ENCODE assay signal across 8 cellular contexts in the genomic region with DNA sequence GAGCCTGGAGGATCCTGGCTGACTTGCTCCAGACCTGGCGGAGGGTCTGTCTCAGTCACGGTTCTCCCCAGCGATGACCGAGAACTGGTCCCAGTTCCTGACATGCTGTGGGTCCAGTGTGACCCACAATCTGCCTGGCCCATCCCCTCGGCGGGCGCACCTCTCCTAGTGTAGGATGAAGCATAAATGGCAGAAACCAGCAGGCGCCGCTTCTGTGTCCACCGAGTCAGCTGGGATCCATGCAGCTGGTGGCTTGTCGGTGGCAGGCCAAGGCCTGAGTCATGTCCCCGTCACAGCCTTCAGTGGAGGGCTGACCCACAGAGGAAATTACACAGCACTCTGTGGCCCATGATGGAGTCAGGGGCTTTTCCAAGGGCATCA. TPM values are rescaled to one million over a fixed set of nuclear protein-coding genes. Genes with fewer than 3 reads are reported as not detected.
DNase-seq lines count a peak whose midpoint lies in the region; ATAC-seq and TF ChIP-seq lines count a peak whose summit lies in the region.

No MANE protein-coding gene starts in this region.

- 82 to 91% (median 88%) methylated on average over 8 to 12 of the region's 12 CpGs for WGBS in heart left ventricle, 4 donors
- 62 to 100% (median 73%) methylated on average over 4 to 12 of the region's 12 CpGs; no CpG with 5 or more reads in 1 of the 5 donors for WGBS in spleen, 5 donors

- intact Hi-C loops in activated CD4-positive, alpha-beta memory T cell treated with anti-CD3 and anti-CD28 coated beads for 36 hours (cut with micrococcal nuclease), result no loop called here
- intact Hi-C loops in heart left ventricle (cut with DNase I) (no loop called here), spleen (cut with DNase I; ENCODE audit: low total_unique reads) (no loop called here)

- no peak for TF ChIP-seq CTCF in heart left ventricle (IDR thresholded peaks at IDR 0.05)
- no peak for TF ChIP-seq CTCF in spleen (IDR thresholded peaks at IDR 0.05 in 8 of 11, conservative IDR thresholded peaks at IDR 0.05 in 3 of 11)

- CTCF ChIA-PET in activated CD4-positive, alpha-beta memory T cell treated with anti-CD3 and anti-CD28 coated beads for 36 hours (lab: Charles Lee), result interaction anchor here (0.8 to 1.5 kb wide), 10 partner anchors 9 to 80 kb away, joined by 3 to 9 read pairs (median 3); a partner anchor contains a TSS

- peak in 3 of 4 donors; percentile 31 to 51 (median 41) for ATAC-seq in heart left ventricle

- no peak overlapping the region for H3K4me3 ChIP-seq in heart left ventricle
- H3K4me3 ChIP-seq in spleen, result no peak overlapping the region

- peaks cover 0 to 64% (median 24%) of the 10 kb centered on the region in 12 donors for H3K4me1 ChIP-seq in heart left ventricle
- H3K4me1 ChIP-seq in spleen, result peaks cover 9 to 91% (median 54%) of the 10 kb centered on the region in 6 donors

- H3K36me3 ChIP-seq in heart left ventricle (no peaks in the 10 kb centered on the region), spleen (no peaks in the 10 kb centered on the region)

- H3K27ac ChIP-seq in heart left ventricle (peak overlapping the region in 8 of 12 donors; percentile 28 to 92 (median 56)), spleen (peak overlapping the region; percentile 22 to 89 (median 78))

- POLR2A ChIA-PET in activated CD4-positive, alpha-beta memory T cell treated with anti-CD3 and anti-CD28 coated beads for 36 hours (lab: Charles Lee), result interaction anchor here (0.9 to 8.5 kb wide), 10 partner anchors 10 to 243 kb away, joined by 3 to 181 read pairs (median 9); a partner anchor contains a TSS

- H3K27me3 Mint-ChIP-seq in activated CD4-positive, alpha-beta memory T cell treated with anti-CD3 and anti-CD28 coated beads for 36 hours, result no peaks in the 10 kb centered on the region

- no peaks in the 10 kb centered on the region for H3K27me3 ChIP-seq in heart left ventricle
- H3K27me3 ChIP-seq in spleen (replicated peaks in 1 of 7), result no peaks in the 10 kb centered on the region

- no peak overlapping the region for H3K4me3 Mint-ChIP-seq in activated CD4-positive, alpha-beta memory T cell treated with anti-CD3 and anti-CD28 coated beads for 36 hours

- H3K9me3 Mint-ChIP-seq in activated CD4-positive, alpha-beta memory T cell treated with anti-CD3 and anti-CD28 coated beads for 36 hours, result peaks cover 7% of the 10 kb centered on the region

- H3K9me3 ChIP-seq in heart left ventricle (peaks cover 0 to 3% (median 0%) of the 10 kb centered on the region in 12 donors), spleen (peaks cover 0 to 5% (median 2%) of the 10 kb centered on the region in 8 donors)

- H3K36me3 Mint-ChIP-seq in activated CD4-positive, alpha-beta memory T cell treated with anti-CD3 and anti-CD28 coated beads for 36 hours, result peaks cover 5% of the 10 kb centered on the region

- TF ChIP-seq POLR2A in heart left ventricle (IDR thresholded peaks at IDR 0.05), result no peak
- no peak for TF ChIP-seq POLR2A in spleen (IDR thresholded peaks at IDR 0.05)

- peaks cover 42% of the 10 kb centered on the region for H3K4me1 Mint-ChIP-seq in activated CD4-positive, alpha-beta memory T cell treated with anti-CD3 and anti-CD28 coated beads for 36 hours (ENCODE audit: low read depth)

- peak; percentile 22 for DNase-seq in GM04503 (ENCODE audit: low read depth)
- peak; percentile 80 for DNase-seq in activated CD4-positive, alpha-beta memory T cell treated with anti-CD3 and anti-CD28 coated beads for 36 hours
- no peak for DNase-seq in heart left ventricle
- DNase-seq in spleen, result peak; percentile 80
- DNase-seq in cerebellum (ENCODE audit: low spot score), result no peak
- no peak for DNase-seq in NCI-H2081 (lab: John Stamatoyannopoulos, UW)
- no peak for DNase-seq in occipital lobe (lab: John Stamatoyannopoulos, UW)
- DNase-seq in NCI-H1417 (lab: John Stamatoyannopoulos, UW), result no peak

- H3K27ac Mint-ChIP-seq in activated CD4-positive, alpha-beta memory T cell treated with anti-CD3 and anti-CD28 coated beads for 36 hours, result peak overlapping the region; percentile 96

RNA-seq across cellular contexts. Expression of a gene that starts 38.5 kb away (rescaled TPM):
- 100 to 1,000 TPM; 390 to 393 TPM for total RNA-seq in activated CD4-positive, alpha-beta memory T cell treated with anti-CD3 and anti-CD28 coated beads for 36 hours
- total RNA-seq in heart left ventricle, result 100 to 1,000 TPM in 3 of 9 donors, 10 to 100 TPM in 6; 42.7 to 193 (median 68.5) TPM
- 10 to 100 TPM; 53.9 to 64.3 TPM for polyA plus RNA-seq in heart left ventricle
- 100 to 1,000 TPM; 250 to 482 (median 319) TPM for total RNA-seq in spleen
- 100 to 1,000 TPM; 107 to 225 (median 149) TPM for polyA plus RNA-seq in spleen
- total RNA-seq in cerebellum, result 32.0 TPM
- total RNA-seq in occipital lobe, result 46.9 TPM

Comparison
In these comparisons a context has a peak if more than half of its experiments do, and no peak if none do; other contexts are left out.
1. DNase-seq: peak in GM04503 (single experiment), activated CD4-positive, alpha-beta memory T cell treated with anti-CD3 and anti-CD28 coated beads for 36 hours (single experiment) and spleen (single experiment); none in heart left ventricle (0 of 5), cerebellum (single experiment), NCI-H2081 (0 of 2), occipital lobe (single experiment) and NCI-H1417 (0 of 3).